Comparison of ENCODE assay signal across 1 cellular context in genomic region chr4:40200881-40201797, GRCh38.
TF ChIP-seq lines count a peak whose summit lies in the region.

No MANE protein-coding gene starts in this region.

TF ChIP-seq in K562, 482 proteins besides CTCF, POLR2A, EP300 and RAD21 (continued from another document and continues in another):
- TF ChIP-seq CUX1 (CRISPR knock-in tag; IDR thresholded peaks at IDR 0.05), result no peak
- TF ChIP-seq TBP (optimal IDR thresholded peaks at IDR 0.05; ENCODE audit: low read depth, low read length), result peak; percentile 60
- no peak for TF ChIP-seq CCAR2 (IDR thresholded peaks at IDR 0.05; ENCODE audit: low read depth, low read length)
- no peak for TF ChIP-seq ARID4B (CRISPR knock-in tag; IDR thresholded peaks at IDR 0.05)
- TF ChIP-seq CEBPG (CRISPR knock-in tag; IDR thresholded peaks at IDR 0.05), result no peak
- TF ChIP-seq CEBPG (tag; conservative IDR thresholded peaks at IDR 0.05 in 1 of 2, IDR thresholded peaks at IDR 0.05 in 1 of 2), result no peak; a peak in 2 of 4 replicates
- no peak for TF ChIP-seq IFI16 (CRISPR knock-in tag; IDR thresholded peaks at IDR 0.05)
- TF ChIP-seq MXI1 (IDR thresholded peaks at IDR 0.05; ENCODE audit: low read depth, low read length), result no peak
- TF ChIP-seq ZBTB7A (IDR thresholded peaks at IDR 0.05; ENCODE audit: borderline replicate concordance, control insufficient read depth, low read depth, low read length), result no peak
- TF ChIP-seq CREB5 (CRISPR knock-in tag; IDR thresholded peaks at IDR 0.05), result no peak
- TF ChIP-seq YY1 (IDR thresholded peaks at IDR 0.05; ENCODE audit: borderline replicate concordance in 1 of 3, control insufficient read depth in 1 of 3, extremely low read depth in 1 of 3, insufficient read depth in 3 of 3, insufficient read length in 1 of 3, insufficient replicate concordance in 2 of 3, low read depth in 1 of 3, low read length in 2 of 3), result no peak
- TF ChIP-seq ZNF277 (CRISPR knock-in tag; IDR thresholded peaks at IDR 0.05; ENCODE audit: borderline replicate concordance), result no peak
- no peak for TF ChIP-seq ZZZ3 (IDR thresholded peaks at IDR 0.05)
- no peak for TF ChIP-seq SAFB (IDR thresholded peaks at IDR 0.05; ENCODE audit: borderline replicate concordance, low read depth, low read length)
- no peak for TF ChIP-seq BMI1 (IDR thresholded peaks at IDR 0.05; ENCODE audit: low read length)
- no peak for TF ChIP-seq THRB (CRISPR knock-in tag; conservative IDR thresholded peaks at IDR 0.05)
- TF ChIP-seq BCLAF1 (IDR thresholded peaks at IDR 0.05; ENCODE audit: borderline replicate concordance in 1 of 2, control insufficient read depth in 1 of 2, low read depth in 2 of 2, low read length in 1 of 2), result no peak
- no peak for TF ChIP-seq DLX4 (CRISPR knock-in tag; IDR thresholded peaks at IDR 0.05)
- no peak for TF ChIP-seq CGGBP1 (CRISPR knock-in tag; IDR thresholded peaks at IDR 0.05)
- no peak for TF ChIP-seq TAF15 (IDR thresholded peaks at IDR 0.05; ENCODE audit: low read depth, low read length)
- TF ChIP-seq ZNF217 (CRISPR knock-in tag; IDR thresholded peaks at IDR 0.05), result no peak
- TF ChIP-seq TOE1 (IDR thresholded peaks at IDR 0.05; ENCODE audit: borderline replicate concordance), result no peak
- TF ChIP-seq TOE1 (CRISPR knock-in tag; IDR thresholded peaks at IDR 0.05; ENCODE audit: borderline replicate concordance, low read depth), result no peak
- TF ChIP-seq POLR2H (tag; IDR thresholded peaks at IDR 0.05; ENCODE audit: low read depth), result no peak
- TF ChIP-seq ARID2 (IDR thresholded peaks at IDR 0.05), result no peak
- TF ChIP-seq DPF2 (IDR thresholded peaks at IDR 0.05), result peak; percentile 56; the same call in 1 of the 2 replicates
- peak; percentile 22 for TF ChIP-seq NFE2 (IDR thresholded peaks at IDR 0.05; ENCODE audit: low read depth)
- TF ChIP-seq ZBTB1 (CRISPR knock-in tag; IDR thresholded peaks at IDR 0.05; ENCODE audit: borderline replicate concordance, low read depth), result no peak
- no peak for TF ChIP-seq TEAD1 (CRISPR knock-in tag; IDR thresholded peaks at IDR 0.05)
- TF ChIP-seq NFIC (IDR thresholded peaks at IDR 0.05), result no peak
- TF ChIP-seq ZNF239 (CRISPR knock-in tag; IDR thresholded peaks at IDR 0.05), result no peak
- no peak for TF ChIP-seq LARP7 (IDR thresholded peaks at IDR 0.05)
- TF ChIP-seq NR2C1 (IDR thresholded peaks at IDR 0.05), result peak; percentile 68
- TF ChIP-seq NR2C1 (tag; IDR thresholded peaks at IDR 0.05), result peak; percentile 58; the same call in 1 of the 2 replicates
- TF ChIP-seq EGR1 (conservative IDR thresholded peaks at IDR 0.05), result no peak
- no peak for TF ChIP-seq ZNF561 (CRISPR knock-in tag; conservative IDR thresholded peaks at IDR 0.05)
- TF ChIP-seq FOXK2 (conservative IDR thresholded peaks at IDR 0.05 in 1 of 2, IDR thresholded peaks at IDR 0.05 in 1 of 2; ENCODE audit: low read depth in 2 of 2), result peak in 1 of 2 experiments; percentile 35; a peak in 1 of 4 replicates
- no peak for TF ChIP-seq SETDB1 (IDR thresholded peaks at IDR 0.05; ENCODE audit: low read length)
- TF ChIP-seq ASH1L (IDR thresholded peaks at IDR 0.05; ENCODE audit: borderline replicate concordance, low read depth, partially characterized antibody), result no peak
- no peak; the same call in 1 of the 2 replicates for TF ChIP-seq FOXJ2 (tag; IDR thresholded peaks at IDR 0.05)
- TF ChIP-seq RBM17 (IDR thresholded peaks at IDR 0.05; ENCODE audit: borderline replicate concordance, low read depth, low read length), result no peak
- TF ChIP-seq HBP1 (CRISPR knock-in tag; IDR thresholded peaks at IDR 0.05), result no peak
- TF ChIP-seq SUPT5H (IDR thresholded peaks at IDR 0.05), result no peak
- TF ChIP-seq RAD51 (IDR thresholded peaks at IDR 0.05; ENCODE audit: borderline replicate concordance, low read depth), result no peak
- TF ChIP-seq PHF8 (IDR thresholded peaks at IDR 0.05; ENCODE audit: borderline replicate concordance, low read length), result no peak
